Comparison of ENCODE assay signal across 8 cellular contexts in genomic region chr9:137947012-137947411, GRCh38.
"Had no signal": no experiment of that assay in that cellular context is flagged by ENCODE, and none has a peak within 500 bp of the region (broad histone marks: within the 10 kb centered on the region; RNA-seq: fewer than 3 reads in every experiment).

No MANE protein-coding gene starts in this region.

- FAIRE-seq: G401.6, GM12878, GM12891, GM12892, GM18507, GM19239 had no signal

- DNase-seq: GDM1, GF-D8 had no signal

- ATAC-seq: GM12878 had no signal

- H3K4me3 ChIP-seq: GM12878 had no signal
